Comparison of ENCODE assay signal across 19 cellular contexts in the genomic region with DNA sequence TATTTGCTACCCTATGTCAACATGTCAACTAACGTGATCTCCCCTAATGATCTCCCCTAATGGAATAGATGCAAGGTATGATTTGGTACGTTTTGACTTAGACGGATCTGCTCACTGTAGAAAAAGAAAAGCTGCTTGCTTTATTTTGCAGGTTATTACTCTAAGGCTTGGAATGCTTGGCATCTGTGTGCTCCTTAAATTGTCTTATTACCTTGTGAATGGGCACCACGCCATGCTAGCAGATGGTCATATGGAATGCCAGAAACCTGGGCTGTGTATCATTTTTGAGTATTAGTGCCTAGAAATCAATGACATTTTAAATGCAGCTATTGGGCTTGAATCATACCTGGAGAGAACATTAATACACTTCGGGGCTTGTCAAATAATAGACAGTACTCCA. TPM values are rescaled to one million over a fixed set of nuclear protein-coding genes. Genes with fewer than 3 reads are reported as not detected.
"Had no signal": no experiment of that assay in that cellular context is flagged by ENCODE, and none has a peak within 500 bp of the region (broad histone marks: within the 10 kb centered on the region; RNA-seq: fewer than 3 reads in every experiment).

No MANE protein-coding gene starts in this region.

- DNase-seq: activated CD4-positive, alpha-beta memory T cell treated with anti-CD3 and anti-CD28 coated beads for 36 hours; activated CD4-positive, alpha-beta T cell treated with anti-CD3 and anti-CD28 coated beads for 36 hours; activated effector memory CD4-positive, alpha-beta T cell treated with Interleukin-2 at 50 U/mL for 16 hours; activated T-cell treated with anti-CD3 and anti-CD28 coated beads, Interleukin-2, amount 50 U/mL, for 4 hours; adrenal gland; central memory CD4-positive, alpha-beta T cell; cortex of kidney; effector CD8-positive, alpha-beta T cell; heart left ventricle; immature natural killer cell; left colon; lower lobe of right lung; midbrain; WERI-Rb-1 had no signal

- H3K27ac ChIP-seq: adrenal gland, heart left ventricle, lower lobe of right lung, thoracic aorta, WERI-Rb-1 had no signal

- H3K27ac Mint-ChIP-seq: activated CD4-positive, alpha-beta memory T cell treated with anti-CD3 and anti-CD28 coated beads for 36 hours; activated CD4-positive, alpha-beta T cell treated with anti-CD3 and anti-CD28 coated beads for 36 hours; activated naive CD4-positive, alpha-beta T cell treated with anti-CD3 and anti-CD28 coated beads, Interleukin-2, amount 50 U/mL, for 24 hours; immature natural killer cell; stimulated activated effector memory CD8-positive, alpha-beta T cell treated with anti-CD3 and anti-CD28 coated beads, Interleukin-12 subunit alpha, Interleukin-12 subunit beta, amount 100 ng/mL, for 72 hours; T-helper 1 cell treated with Interleukin-12 subunit alpha and Interleukin-12 subunit beta and Interleukin-4 antibody, amounts not matched to agents 30 μg/mL and 1 μg/mL, for 36 hours had no signal

- H3K27me3 Mint-ChIP-seq: activated CD4-positive, alpha-beta memory T cell treated with anti-CD3 and anti-CD28 coated beads for 36 hours; activated CD4-positive, alpha-beta T cell treated with anti-CD3 and anti-CD28 coated beads for 36 hours; activated naive CD4-positive, alpha-beta T cell treated with anti-CD3 and anti-CD28 coated beads, Interleukin-2, amount 50 U/mL, for 24 hours had no signal

- ATAC-seq: activated CD4-positive, alpha-beta T cell treated with anti-CD3 and anti-CD28 coated beads for 36 hours; activated T-cell treated with anti-CD3 and anti-CD28 coated beads, Interleukin-2, amount 50 U/mL, for 4 hours; heart left ventricle; left colon; lower lobe of right lung; stimulated activated effector memory CD8-positive, alpha-beta T cell treated with anti-CD3 and anti-CD28 coated beads, Interleukin-12 subunit alpha, Interleukin-12 subunit beta, amount 100 ng/mL, for 72 hours had no signal

- H3K36me3 ChIP-seq: adrenal gland, heart left ventricle, lower lobe of right lung, thoracic aorta, WERI-Rb-1 had no signal

- H3K4me3 ChIP-seq: adrenal gland, heart left ventricle, lower lobe of right lung, thoracic aorta had no signal

- FAIRE-seq: frontal cortex had no signal

- H3K4me1 Mint-ChIP-seq: activated CD4-positive, alpha-beta T cell treated with anti-CD3 and anti-CD28 coated beads for 36 hours; activated naive CD4-positive, alpha-beta T cell treated with anti-CD3 and anti-CD28 coated beads, Interleukin-2, amount 50 U/mL, for 24 hours; immature natural killer cell; stimulated activated effector memory CD8-positive, alpha-beta T cell treated with anti-CD3 and anti-CD28 coated beads, Interleukin-12 subunit alpha, Interleukin-12 subunit beta, amount 100 ng/mL, for 72 hours had no signal

- H3K4me3 Mint-ChIP-seq: activated CD4-positive, alpha-beta memory T cell treated with anti-CD3 and anti-CD28 coated beads for 36 hours; activated CD4-positive, alpha-beta T cell treated with anti-CD3 and anti-CD28 coated beads for 36 hours; activated naive CD4-positive, alpha-beta T cell treated with anti-CD3 and anti-CD28 coated beads, Interleukin-2, amount 50 U/mL, for 24 hours; activated T-cell treated with anti-CD3 and anti-CD28 coated beads, Interleukin-2, amount 50 U/mL, for 4 hours; immature natural killer cell; stimulated activated effector memory CD8-positive, alpha-beta T cell treated with anti-CD3 and anti-CD28 coated beads, Interleukin-12 subunit alpha, Interleukin-12 subunit beta, amount 100 ng/mL, for 72 hours; T-helper 1 cell treated with Interleukin-12 subunit alpha and Interleukin-12 subunit beta and Interleukin-4 antibody, amounts not matched to agents 30 μg/mL and 1 μg/mL, for 36 hours had no signal

- H3K4me1 ChIP-seq: adrenal gland, heart left ventricle, lower lobe of right lung had no signal

- H3K9me3 ChIP-seq: adrenal gland, heart left ventricle, lower lobe of right lung, thoracic aorta had no signal

- H3K36me3 Mint-ChIP-seq: activated CD4-positive, alpha-beta memory T cell treated with anti-CD3 and anti-CD28 coated beads for 36 hours; activated naive CD4-positive, alpha-beta T cell treated with anti-CD3 and anti-CD28 coated beads, Interleukin-2, amount 50 U/mL, for 24 hours; immature natural killer cell; stimulated activated effector memory CD8-positive, alpha-beta T cell treated with anti-CD3 and anti-CD28 coated beads, Interleukin-12 subunit alpha, Interleukin-12 subunit beta, amount 100 ng/mL, for 72 hours had no signal

- H3K27me3 ChIP-seq: adrenal gland, heart left ventricle had no signal

- H3K9me3 Mint-ChIP-seq: activated CD4-positive, alpha-beta memory T cell treated with anti-CD3 and anti-CD28 coated beads for 36 hours; T-helper 1 cell treated with Interleukin-12 subunit alpha and Interleukin-12 subunit beta and Interleukin-4 antibody, amounts not matched to agents 30 μg/mL and 1 μg/mL, for 36 hours had no signal

RNA-seq across cellular contexts. Expression of gene FIGN, which starts 16.4 kb away (rescaled TPM):
- total RNA-seq: activated CD4-positive, alpha-beta memory T cell treated with anti-CD3 and anti-CD28 coated beads for 36 hours; activated CD4-positive, alpha-beta T cell treated with anti-CD3 and anti-CD28 coated beads for 36 hours; activated T-cell treated with anti-CD3 and anti-CD28 coated beads, Interleukin-2, amount 50 U/mL, for 4 hours had no signal
- polyA plus RNA-seq: immature natural killer cell had no signal
